26 cellular contexts compared by ENCODE assay signal in genomic region chr22:47282366-47282765, GRCh38.
"Had no signal": no experiment of that assay in that cellular context is flagged by ENCODE, and none has a peak within 500 bp of the region (broad histone marks: within the 10 kb centered on the region; RNA-seq: fewer than 3 reads in every experiment).

No MANE protein-coding gene starts in this region.

- H3K36me3 ChIP-seq: ascending aorta, breast epithelium, cardiac muscle cell had no signal

- H3K9me3 ChIP-seq: ascending aorta, breast epithelium had no signal

- FAIRE-seq: frontal cortex had no signal

- H3K4me1 ChIP-seq: ascending aorta, breast epithelium had no signal

- H3K27me3 ChIP-seq: ascending aorta, cardiac muscle cell had no signal

- DNase-seq: activated CD4-positive, alpha-beta memory T cell treated with anti-CD3 and anti-CD28 coated beads for 36 hours; activated CD4-positive, alpha-beta T cell treated with anti-CD3 and anti-CD28 coated beads for 36 hours; activated CD4-positive, alpha-beta T cell treated with anti-CD3 and anti-CD28 coated beads, Interleukin-2, amount 10 ng/mL, durations not matched to agents 24 days and 14 days; activated CD4-positive, CD25-positive, alpha-beta regulatory T cell; activated CD4-positive, CD25-positive, alpha-beta regulatory T cell treated with anti-CD3 and anti-CD28 coated beads, Interleukin-2, amount 50 U/mL, for 72 hours; activated CD8-positive, alpha-beta memory T cell treated with anti-CD3 and anti-CD28 coated beads, Interleukin-2, amount 50 U/mL, for 48 hours; activated gamma-delta T cell; activated naive CD4-positive, alpha-beta T cell; activated naive CD4-positive, alpha-beta T cell treated with anti-CD3 and anti-CD28 coated beads, Interleukin-2, amount 10 ng/mL, durations not matched to agents 7 days and 5 days; activated naive CD8-positive, alpha-beta T cell treated with anti-CD3 and anti-CD28 coated beads, Interleukin-2, amount 10 ng/mL, durations not matched to agents 7 days and 5 days; activated T-cell treated with anti-CD3 and anti-CD28 coated beads for 4 hours; activated T-cell treated with anti-CD3 and anti-CD28 coated beads, Interleukin-2, amount 50 U/mL, for 24 hours; activated T-cell treated with anti-CD3 and anti-CD28 coated beads, Interleukin-2, amount 50 U/mL, for 72 hours; central memory CD4-positive, alpha-beta T cell; cerebellar nuclear complex; dorsolateral prefrontal cortex; effector memory CD4-positive, alpha-beta T cell; endodermal cell; T-helper 2 cell had no signal

- H3K27ac ChIP-seq: ascending aorta, breast epithelium, cardiac muscle cell, coronary artery, dorsolateral prefrontal cortex had no signal

- H3K4me3 ChIP-seq: ascending aorta, breast epithelium, cardiac muscle cell, coronary artery, dorsolateral prefrontal cortex had no signal

- ATAC-seq: activated CD4-positive, alpha-beta T cell treated with anti-CD3 and anti-CD28 coated beads for 36 hours; activated naive CD4-positive, alpha-beta T cell treated with anti-CD3 and anti-CD28 coated beads, Interleukin-2, amount 50 U/mL, for 72 hours; activated T-cell treated with anti-CD3 and anti-CD28 coated beads, Interleukin-2, amount 50 U/mL, for 72 hours; esophagus mucosa had no signal
